2 cellular contexts compared by ENCODE assay signal in the genomic region with DNA sequence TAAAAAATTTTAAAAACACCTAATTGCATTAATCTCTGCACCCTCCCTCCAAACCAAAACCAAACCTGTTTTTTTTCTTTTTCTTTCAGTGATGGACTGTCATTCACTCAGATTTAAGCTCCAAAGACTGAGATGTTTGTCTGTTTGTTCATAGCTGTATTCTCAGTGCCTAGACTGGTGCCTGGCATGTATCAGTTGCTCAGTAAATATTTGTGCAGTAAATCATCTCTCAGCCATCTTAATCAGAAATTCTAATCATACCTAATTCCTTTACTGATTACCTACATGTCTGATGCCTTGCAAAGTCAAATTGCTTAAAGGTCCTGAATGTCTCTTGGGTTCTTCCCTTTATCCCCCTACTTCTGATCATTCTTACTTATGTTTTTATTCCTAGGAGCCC.
TF ChIP-seq lines count a peak whose summit lies in the region.

No MANE protein-coding gene starts in this region.

TF ChIP-seq in SK-N-SH, 30 proteins besides CTCF, POLR2A, EP300 and RAD21 (continued from another document):
- TF ChIP-seq, protein P1, sequence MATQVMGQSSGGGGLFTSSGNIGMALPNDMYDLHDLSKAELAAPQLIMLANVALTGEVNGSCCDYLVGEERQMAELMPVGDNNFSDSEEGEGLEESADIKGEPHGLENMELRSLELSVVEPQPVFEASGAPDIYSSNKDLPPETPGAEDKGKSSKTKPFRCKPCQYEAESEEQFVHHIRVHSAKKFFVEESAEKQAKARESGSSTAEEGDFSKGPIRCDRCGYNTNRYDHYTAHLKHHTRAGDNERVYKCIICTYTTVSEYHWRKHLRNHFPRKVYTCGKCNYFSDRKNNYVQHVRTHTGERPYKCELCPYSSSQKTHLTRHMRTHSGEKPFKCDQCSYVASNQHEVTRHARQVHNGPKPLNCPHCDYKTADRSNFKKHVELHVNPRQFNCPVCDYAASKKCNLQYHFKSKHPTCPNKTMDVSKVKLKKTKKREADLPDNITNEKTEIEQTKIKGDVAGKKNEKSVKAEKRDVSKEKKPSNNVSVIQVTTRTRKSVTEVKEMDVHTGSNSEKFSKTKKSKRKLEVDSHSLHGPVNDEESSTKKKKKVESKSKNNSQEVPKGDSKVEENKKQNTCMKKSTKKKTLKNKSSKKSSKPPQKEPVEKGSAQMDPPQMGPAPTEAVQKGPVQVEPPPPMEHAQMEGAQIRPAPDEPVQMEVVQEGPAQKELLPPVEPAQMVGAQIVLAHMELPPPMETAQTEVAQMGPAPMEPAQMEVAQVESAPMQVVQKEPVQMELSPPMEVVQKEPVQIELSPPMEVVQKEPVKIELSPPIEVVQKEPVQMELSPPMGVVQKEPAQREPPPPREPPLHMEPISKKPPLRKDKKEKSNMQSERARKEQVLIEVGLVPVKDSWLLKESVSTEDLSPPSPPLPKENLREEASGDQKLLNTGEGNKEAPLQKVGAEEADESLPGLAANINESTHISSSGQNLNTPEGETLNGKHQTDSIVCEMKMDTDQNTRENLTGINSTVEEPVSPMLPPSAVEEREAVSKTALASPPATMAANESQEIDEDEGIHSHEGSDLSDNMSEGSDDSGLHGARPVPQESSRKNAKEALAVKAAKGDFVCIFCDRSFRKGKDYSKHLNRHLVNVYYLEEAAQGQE (IDR thresholded peaks at IDR 0.05; ENCODE audit: low read depth, low read length): no peak
- no peak for TF ChIP-seq RFX5 (IDR thresholded peaks at IDR 0.05; ENCODE audit: low read length)
- no peak for TF ChIP-seq NRF1 (IDR thresholded peaks at IDR 0.05; ENCODE audit: low read depth, low read length)
- TF ChIP-seq, protein P2, sequence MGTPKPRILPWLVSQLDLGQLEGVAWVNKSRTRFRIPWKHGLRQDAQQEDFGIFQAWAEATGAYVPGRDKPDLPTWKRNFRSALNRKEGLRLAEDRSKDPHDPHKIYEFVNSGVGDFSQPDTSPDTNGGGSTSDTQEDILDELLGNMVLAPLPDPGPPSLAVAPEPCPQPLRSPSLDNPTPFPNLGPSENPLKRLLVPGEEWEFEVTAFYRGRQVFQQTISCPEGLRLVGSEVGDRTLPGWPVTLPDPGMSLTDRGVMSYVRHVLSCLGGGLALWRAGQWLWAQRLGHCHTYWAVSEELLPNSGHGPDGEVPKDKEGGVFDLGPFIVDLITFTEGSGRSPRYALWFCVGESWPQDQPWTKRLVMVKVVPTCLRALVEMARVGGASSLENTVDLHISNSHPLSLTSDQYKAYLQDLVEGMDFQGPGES (IDR thresholded peaks at IDR 0.05; ENCODE audit: low read depth, low read length): no peak
- TF ChIP-seq TCF12 (IDR thresholded peaks at IDR 0.05): no peak
- no peak for TF ChIP-seq NFIC (IDR thresholded peaks at IDR 0.05; ENCODE audit: borderline replicate concordance)
- no peak for TF ChIP-seq POLR2AphosphoS5 (IDR thresholded peaks at IDR 0.05; ENCODE audit: low read depth, low read length)
- TF ChIP-seq JUND (IDR thresholded peaks at IDR 0.05): no peak
- TF ChIP-seq FOXJ3 (CRISPR knock-in tag; IDR thresholded peaks at IDR 0.05): no peak
- TF ChIP-seq, protein P3, sequence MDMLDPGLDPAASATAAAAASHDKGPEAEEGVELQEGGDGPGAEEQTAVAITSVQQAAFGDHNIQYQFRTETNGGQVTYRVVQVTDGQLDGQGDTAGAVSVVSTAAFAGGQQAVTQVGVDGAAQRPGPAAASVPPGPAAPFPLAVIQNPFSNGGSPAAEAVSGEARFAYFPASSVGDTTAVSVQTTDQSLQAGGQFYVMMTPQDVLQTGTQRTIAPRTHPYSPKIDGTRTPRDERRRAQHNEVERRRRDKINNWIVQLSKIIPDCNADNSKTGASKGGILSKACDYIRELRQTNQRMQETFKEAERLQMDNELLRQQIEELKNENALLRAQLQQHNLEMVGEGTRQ (IDR thresholded peaks at IDR 0.05; ENCODE audit: borderline replicate concordance, low read depth, low read length): no peak
- no peak for TF ChIP-seq EZH2phosphoT487 (IDR thresholded peaks at IDR 0.05; ENCODE audit: borderline replicate concordance, low read depth)
- TF ChIP-seq FOXM1 (IDR thresholded peaks at IDR 0.05; ENCODE audit: low read depth): no peak
- no peak for TF ChIP-seq RXRA (IDR thresholded peaks at IDR 0.05; ENCODE audit: borderline replicate concordance, low read depth)
- no peak for TF ChIP-seq SIN3A (IDR thresholded peaks at IDR 0.05; ENCODE audit: borderline replicate concordance, low read depth, low read length)
- TF ChIP-seq, protein P4, sequence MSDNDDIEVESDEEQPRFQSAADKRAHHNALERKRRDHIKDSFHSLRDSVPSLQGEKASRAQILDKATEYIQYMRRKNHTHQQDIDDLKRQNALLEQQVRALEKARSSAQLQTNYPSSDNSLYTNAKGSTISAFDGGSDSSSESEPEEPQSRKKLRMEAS (IDR thresholded peaks at IDR 0.05; ENCODE audit: low read depth): no peak
- TF ChIP-seq, protein P5, sequence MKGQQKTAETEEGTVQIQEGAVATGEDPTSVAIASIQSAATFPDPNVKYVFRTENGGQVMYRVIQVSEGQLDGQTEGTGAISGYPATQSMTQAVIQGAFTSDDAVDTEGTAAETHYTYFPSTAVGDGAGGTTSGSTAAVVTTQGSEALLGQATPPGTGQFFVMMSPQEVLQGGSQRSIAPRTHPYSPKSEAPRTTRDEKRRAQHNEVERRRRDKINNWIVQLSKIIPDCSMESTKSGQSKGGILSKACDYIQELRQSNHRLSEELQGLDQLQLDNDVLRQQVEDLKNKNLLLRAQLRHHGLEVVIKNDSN (IDR thresholded peaks at IDR 0.05; ENCODE audit: borderline replicate concordance, low read depth): no peak

TF ChIP-seq in SK-N-SH treated with all-trans-retinoic acid at 6 μM for 48 hours, 23 proteins besides CTCF, POLR2A, EP300 and RAD21 (continued from another document):
- TF ChIP-seq GLIS3 (CRISPR knock-in tag; IDR thresholded peaks at IDR 0.05) (no peak), TOX (CRISPR knock-in tag; IDR thresholded peaks at IDR 0.05; ENCODE audit: borderline replicate concordance) (no peak), ARNTL (CRISPR knock-in tag; IDR thresholded peaks at IDR 0.05; ENCODE audit: borderline replicate concordance, low read depth) (no peak), TCF4 (CRISPR knock-in tag; IDR thresholded peaks at IDR 0.05; ENCODE audit: borderline replicate concordance) (no peak), RARB (CRISPR knock-in tag; IDR thresholded peaks at IDR 0.05) (no peak), CSDC2 (CRISPR knock-in tag; IDR thresholded peaks at IDR 0.05) (no peak), ESRRG (CRISPR knock-in tag; IDR thresholded peaks at IDR 0.05) (no peak), ZC3H10 (CRISPR knock-in tag; IDR thresholded peaks at IDR 0.05) (no peak), ZNF8 (CRISPR knock-in tag; IDR thresholded peaks at IDR 0.05) (no peak), ZFP3 (CRISPR knock-in tag; IDR thresholded peaks at IDR 0.05) (no peak), PPARA (CRISPR knock-in tag; IDR thresholded peaks at IDR 0.05; ENCODE audit: borderline replicate concordance) (no peak), ZFP30 (CRISPR knock-in tag; IDR thresholded peaks at IDR 0.05) (no peak)
- TF ChIP-seq, protein P6, sequence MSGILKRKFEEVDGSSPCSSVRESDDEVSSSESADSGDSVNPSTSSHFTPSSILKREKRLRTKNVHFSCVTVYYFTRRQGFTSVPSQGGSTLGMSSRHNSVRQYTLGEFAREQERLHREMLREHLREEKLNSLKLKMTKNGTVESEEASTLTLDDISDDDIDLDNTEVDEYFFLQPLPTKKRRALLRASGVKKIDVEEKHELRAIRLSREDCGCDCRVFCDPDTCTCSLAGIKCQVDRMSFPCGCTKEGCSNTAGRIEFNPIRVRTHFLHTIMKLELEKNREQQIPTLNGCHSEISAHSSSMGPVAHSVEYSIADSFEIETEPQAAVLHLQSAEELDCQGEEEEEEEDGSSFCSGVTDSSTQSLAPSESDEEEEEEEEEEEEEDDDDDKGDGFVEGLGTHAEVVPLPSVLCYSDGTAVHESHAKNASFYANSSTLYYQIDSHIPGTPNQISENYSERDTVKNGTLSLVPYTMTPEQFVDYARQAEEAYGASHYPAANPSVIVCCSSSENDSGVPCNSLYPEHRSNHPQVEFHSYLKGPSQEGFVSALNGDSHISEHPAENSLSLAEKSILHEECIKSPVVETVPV (CRISPR knock-in tag; IDR thresholded peaks at IDR 0.05): no peak
- TF ChIP-seq, protein P7, sequence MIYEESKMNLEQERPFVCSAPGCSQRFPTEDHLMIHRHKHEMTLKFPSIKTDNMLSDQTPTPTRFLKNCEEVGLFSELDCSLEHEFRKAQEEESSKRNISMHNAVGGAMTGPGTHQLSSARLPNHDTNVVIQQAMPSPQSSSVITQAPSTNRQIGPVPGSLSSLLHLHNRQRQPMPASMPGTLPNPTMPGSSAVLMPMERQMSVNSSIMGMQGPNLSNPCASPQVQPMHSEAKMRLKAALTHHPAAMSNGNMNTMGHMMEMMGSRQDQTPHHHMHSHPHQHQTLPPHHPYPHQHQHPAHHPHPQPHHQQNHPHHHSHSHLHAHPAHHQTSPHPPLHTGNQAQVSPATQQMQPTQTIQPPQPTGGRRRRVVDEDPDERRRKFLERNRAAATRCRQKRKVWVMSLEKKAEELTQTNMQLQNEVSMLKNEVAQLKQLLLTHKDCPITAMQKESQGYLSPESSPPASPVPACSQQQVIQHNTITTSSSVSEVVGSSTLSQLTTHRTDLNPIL (CRISPR knock-in tag; IDR thresholded peaks at IDR 0.05; ENCODE audit: low read depth): no peak
- TF ChIP-seq, protein P8, sequence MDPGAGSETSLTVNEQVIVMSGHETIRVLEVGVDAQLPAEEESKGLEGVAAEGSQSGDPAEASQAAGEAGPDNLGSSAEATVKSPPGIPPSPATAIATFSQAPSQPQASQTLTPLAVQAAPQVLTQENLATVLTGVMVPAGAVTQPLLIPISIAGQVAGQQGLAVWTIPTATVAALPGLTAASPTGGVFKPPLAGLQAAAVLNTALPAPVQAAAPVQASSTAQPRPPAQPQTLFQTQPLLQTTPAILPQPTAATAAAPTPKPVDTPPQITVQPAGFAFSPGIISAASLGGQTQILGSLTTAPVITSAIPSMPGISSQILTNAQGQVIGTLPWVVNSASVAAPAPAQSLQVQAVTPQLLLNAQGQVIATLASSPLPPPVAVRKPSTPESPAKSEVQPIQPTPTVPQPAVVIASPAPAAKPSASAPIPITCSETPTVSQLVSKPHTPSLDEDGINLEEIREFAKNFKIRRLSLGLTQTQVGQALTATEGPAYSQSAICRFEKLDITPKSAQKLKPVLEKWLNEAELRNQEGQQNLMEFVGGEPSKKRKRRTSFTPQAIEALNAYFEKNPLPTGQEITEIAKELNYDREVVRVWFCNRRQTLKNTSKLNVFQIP (CRISPR knock-in tag; IDR thresholded peaks at IDR 0.05; ENCODE audit: borderline replicate concordance, low read depth): no peak
